ENCODE assay signal across 1 cellular context in the genomic region with DNA sequence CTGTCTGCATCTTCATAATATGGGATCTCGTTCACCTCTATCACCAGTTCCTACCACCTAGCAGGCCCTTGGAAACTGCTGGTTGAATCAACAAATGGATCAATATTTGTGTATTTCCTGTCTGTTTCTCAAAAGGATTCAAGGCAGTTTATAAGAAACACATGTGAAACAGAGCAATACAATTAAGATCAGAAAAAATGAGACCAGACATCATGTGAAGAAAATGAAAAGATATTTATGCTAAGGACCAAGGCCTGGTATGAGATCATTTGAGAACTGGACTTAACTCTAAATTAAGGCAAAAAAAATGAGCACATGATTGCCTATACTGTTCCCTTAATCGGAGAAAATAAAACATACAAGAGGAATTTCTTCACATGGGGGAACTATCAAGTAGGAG.
TF ChIP-seq lines count a peak whose summit lies in the region.

No MANE protein-coding gene starts in this region.

TF ChIP-seq in SK-N-SH treated with all-trans-retinoic acid at 6 μM for 48 hours, 23 proteins besides CTCF, POLR2A, EP300 and RAD21 (continued from another document):
- TF ChIP-seq TOX (CRISPR knock-in tag; IDR thresholded peaks at IDR 0.05; ENCODE audit: borderline replicate concordance), result no peak
- TF ChIP-seq, protein P1, sequence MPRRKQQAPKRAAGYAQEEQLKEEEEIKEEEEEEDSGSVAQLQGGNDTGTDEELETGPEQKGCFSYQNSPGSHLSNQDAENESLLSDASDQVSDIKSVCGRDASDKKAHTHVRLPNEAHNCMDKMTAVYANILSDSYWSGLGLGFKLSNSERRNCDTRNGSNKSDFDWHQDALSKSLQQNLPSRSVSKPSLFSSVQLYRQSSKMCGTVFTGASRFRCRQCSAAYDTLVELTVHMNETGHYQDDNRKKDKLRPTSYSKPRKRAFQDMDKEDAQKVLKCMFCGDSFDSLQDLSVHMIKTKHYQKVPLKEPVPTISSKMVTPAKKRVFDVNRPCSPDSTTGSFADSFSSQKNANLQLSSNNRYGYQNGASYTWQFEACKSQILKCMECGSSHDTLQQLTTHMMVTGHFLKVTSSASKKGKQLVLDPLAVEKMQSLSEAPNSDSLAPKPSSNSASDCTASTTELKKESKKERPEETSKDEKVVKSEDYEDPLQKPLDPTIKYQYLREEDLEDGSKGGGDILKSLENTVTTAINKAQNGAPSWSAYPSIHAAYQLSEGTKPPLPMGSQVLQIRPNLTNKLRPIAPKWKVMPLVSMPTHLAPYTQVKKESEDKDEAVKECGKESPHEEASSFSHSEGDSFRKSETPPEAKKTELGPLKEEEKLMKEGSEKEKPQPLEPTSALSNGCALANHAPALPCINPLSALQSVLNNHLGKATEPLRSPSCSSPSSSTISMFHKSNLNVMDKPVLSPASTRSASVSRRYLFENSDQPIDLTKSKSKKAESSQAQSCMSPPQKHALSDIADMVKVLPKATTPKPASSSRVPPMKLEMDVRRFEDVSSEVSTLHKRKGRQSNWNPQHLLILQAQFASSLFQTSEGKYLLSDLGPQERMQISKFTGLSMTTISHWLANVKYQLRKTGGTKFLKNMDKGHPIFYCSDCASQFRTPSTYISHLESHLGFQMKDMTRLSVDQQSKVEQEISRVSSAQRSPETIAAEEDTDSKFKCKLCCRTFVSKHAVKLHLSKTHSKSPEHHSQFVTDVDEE (CRISPR knock-in tag; IDR thresholded peaks at IDR 0.05), result no peak
- no peak for TF ChIP-seq GLIS3 (CRISPR knock-in tag; IDR thresholded peaks at IDR 0.05)
- TF ChIP-seq ARNTL (CRISPR knock-in tag; IDR thresholded peaks at IDR 0.05; ENCODE audit: borderline replicate concordance, low read depth), result no peak
- no peak for TF ChIP-seq ZNF70 (CRISPR knock-in tag; IDR thresholded peaks at IDR 0.05)
- TF ChIP-seq, protein P2, sequence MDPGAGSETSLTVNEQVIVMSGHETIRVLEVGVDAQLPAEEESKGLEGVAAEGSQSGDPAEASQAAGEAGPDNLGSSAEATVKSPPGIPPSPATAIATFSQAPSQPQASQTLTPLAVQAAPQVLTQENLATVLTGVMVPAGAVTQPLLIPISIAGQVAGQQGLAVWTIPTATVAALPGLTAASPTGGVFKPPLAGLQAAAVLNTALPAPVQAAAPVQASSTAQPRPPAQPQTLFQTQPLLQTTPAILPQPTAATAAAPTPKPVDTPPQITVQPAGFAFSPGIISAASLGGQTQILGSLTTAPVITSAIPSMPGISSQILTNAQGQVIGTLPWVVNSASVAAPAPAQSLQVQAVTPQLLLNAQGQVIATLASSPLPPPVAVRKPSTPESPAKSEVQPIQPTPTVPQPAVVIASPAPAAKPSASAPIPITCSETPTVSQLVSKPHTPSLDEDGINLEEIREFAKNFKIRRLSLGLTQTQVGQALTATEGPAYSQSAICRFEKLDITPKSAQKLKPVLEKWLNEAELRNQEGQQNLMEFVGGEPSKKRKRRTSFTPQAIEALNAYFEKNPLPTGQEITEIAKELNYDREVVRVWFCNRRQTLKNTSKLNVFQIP (CRISPR knock-in tag; IDR thresholded peaks at IDR 0.05; ENCODE audit: borderline replicate concordance, low read depth), result no peak
